12 cellular contexts compared by ENCODE assay signal in the genomic region with DNA sequence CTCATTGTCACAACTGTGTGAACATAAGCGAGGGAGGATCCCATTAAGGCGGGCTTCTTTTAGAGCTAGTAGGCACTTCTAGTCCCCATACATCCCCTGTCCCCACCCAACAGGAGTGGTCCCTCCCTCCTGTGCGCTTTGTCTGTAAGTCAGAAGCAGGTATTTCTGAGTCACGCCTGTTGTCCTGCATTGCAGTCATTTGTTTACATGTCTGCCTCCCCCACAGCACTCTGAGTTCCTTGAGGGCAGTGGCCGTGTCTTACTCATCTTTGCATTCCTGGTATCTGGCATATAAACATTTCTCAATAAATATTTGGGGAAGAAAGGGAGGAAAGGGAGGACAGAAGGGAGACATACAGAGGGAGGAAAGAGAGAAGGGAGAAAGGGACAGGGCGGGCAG. TPM values are rescaled to one million over a fixed set of nuclear protein-coding genes. Genes with fewer than 3 reads are reported as not detected.
A peak's percentile ranks its signal among the peaks of the same experiment; 100 is the strongest.
DNase-seq lines count a peak whose midpoint lies in the region; ATAC-seq, FAIRE-seq and TF ChIP-seq lines count a peak whose summit lies in the region.
"Had no signal": no experiment of that assay in that cellular context is flagged by ENCODE, and none has a peak within 500 bp of the region (broad histone marks: within the 10 kb centered on the region; RNA-seq: fewer than 3 reads in every experiment).

No MANE protein-coding gene starts in this region.

- peak; percentile 22 for DNase-seq in DMS53 (lab: John Stamatoyannopoulos, UW)
- DNase-seq in DMS53 treated with DMSO at 0.1 percent for 48 hours (lab: John Stamatoyannopoulos, UW; ENCODE audit: unreplicated experiment) = no peak
- peak; percentile 86 for DNase-seq in astrocyte (ENCODE audit: low read depth)
- peak; percentile 83 for DNase-seq in hepatocyte (ENCODE audit: low spot score)
- DNase-seq in ureter (ENCODE audit: low spot score) = peak; percentile 57
- no peak for DNase-seq in SIG-M5 (lab: John Stamatoyannopoulos, UW)
- no peak for DNase-seq in posterior cingulate gyrus
- DNase-seq: left ventricle myocardium superior; spleen; stimulated activated naive CD8-positive, alpha-beta T cell treated with anti-CD3 and anti-CD28 coated beads, Interleukin-15, amount 100 ng/mL, for 72 hours had no signal

- H3K27ac ChIP-seq in astrocyte (ENCODE audit: low read depth, low read length) (peak overlapping the region; percentile 58), hepatocyte (peak overlapping the region; percentile 89)

- no peak overlapping the region for H2AFZ ChIP-seq in astrocyte (ENCODE audit: low read depth, low read length)
- H2AFZ ChIP-seq in hepatocyte = no peak overlapping the region

- TF ChIP-seq CTCF in astrocyte (IDR thresholded peaks at IDR 0.05; ENCODE audit: insufficient read depth, low read depth, low read length) = no peak
- no peak for TF ChIP-seq CTCF in hepatocyte (IDR thresholded peaks at IDR 0.05; ENCODE audit: poor library complexity)

- H3K36me3 ChIP-seq in astrocyte (ENCODE audit: insufficient read depth, low read length) = no peaks in the 10 kb centered on the region
- no peaks in the 10 kb centered on the region for H3K36me3 ChIP-seq in hepatocyte (replicated peaks; ENCODE audit: insufficient read depth, low read depth)
- H3K36me3 ChIP-seq: spleen had no signal

- H3K79me2 ChIP-seq in astrocyte (ENCODE audit: insufficient read depth, low read length) = no peaks in the 10 kb centered on the region
- peaks cover 18% of the 10 kb centered on the region for H3K79me2 ChIP-seq in hepatocyte

- intact Hi-C loops in posterior cingulate gyrus (cut with DNase I) = no loop called here

- H3K9ac ChIP-seq in astrocyte (ENCODE audit: low read length) = no peak overlapping the region

- H3K27ac Mint-ChIP-seq in astrocyte (ENCODE audit: unreplicated experiment) = peak overlapping the region; percentile 90
- H3K27ac Mint-ChIP-seq: stimulated activated naive CD8-positive, alpha-beta T cell treated with anti-CD3 and anti-CD28 coated beads, Interleukin-15, amount 100 ng/mL, for 72 hours had no signal

- H3K4me3 Mint-ChIP-seq in astrocyte (ENCODE audit: unreplicated experiment) = no peak overlapping the region
- H3K4me3 Mint-ChIP-seq: stimulated activated naive CD8-positive, alpha-beta T cell treated with anti-CD3 and anti-CD28 coated beads, Interleukin-15, amount 100 ng/mL, for 72 hours had no signal

- H3K4me3 ChIP-seq in astrocyte (ENCODE audit: insufficient read depth, low read depth, low read length) (no peak overlapping the region), hepatocyte (no peak overlapping the region)
- H3K4me3 ChIP-seq: spleen had no signal

- H3K27me3 ChIP-seq in astrocyte (ENCODE audit: insufficient read depth, low read length) = no peaks in the 10 kb centered on the region
- H3K27me3 ChIP-seq in hepatocyte = no peaks in the 10 kb centered on the region

- H3K9me2 ChIP-seq in hepatocyte (replicated peaks; ENCODE audit: insufficient read depth) = no peaks in the 10 kb centered on the region

- peaks cover 8% of the 10 kb centered on the region for H3K27me3 Mint-ChIP-seq in astrocyte (ENCODE audit: low read depth, unreplicated experiment)

- H3K4me2 ChIP-seq in astrocyte (ENCODE audit: low read length) = peak overlapping the region; percentile 68
- peak overlapping the region; percentile 50 for H3K4me2 ChIP-seq in hepatocyte

- peaks cover 22% of the 10 kb centered on the region for H3K4me1 ChIP-seq in astrocyte (ENCODE audit: insufficient read depth, low read length)
- H3K4me1 ChIP-seq in hepatocyte (ENCODE audit: insufficient read depth) = peaks cover 51% of the 10 kb centered on the region

- H4K20me1 ChIP-seq in astrocyte (ENCODE audit: insufficient read depth, low read length) (no peaks in the 10 kb centered on the region), hepatocyte (ENCODE audit: insufficient read depth, poor library complexity, severe bottlenecking) (no peaks in the 10 kb centered on the region)

- H3K4me1 Mint-ChIP-seq in astrocyte (ENCODE audit: low read depth, unreplicated experiment) = peaks cover 50% of the 10 kb centered on the region

- no peaks in the 10 kb centered on the region for H3K9me3 ChIP-seq in astrocyte (ENCODE audit: insufficient read depth, low read depth, low read length)
- no peaks in the 10 kb centered on the region for H3K9me3 ChIP-seq in hepatocyte (ENCODE audit: low read depth)
- H3K9me3 ChIP-seq: spleen had no signal

- 68% methylated on average over 6 of the region's 6 CpGs for WGBS in hepatocyte (ENCODE audit: low lambda C conversion rate, missing lambda C conversion rate)

- no peaks in the 10 kb centered on the region for H3K9me3 Mint-ChIP-seq in astrocyte (ENCODE audit: unreplicated experiment)
- H3K9me3 Mint-ChIP-seq: stimulated activated naive CD8-positive, alpha-beta T cell treated with anti-CD3 and anti-CD28 coated beads, Interleukin-15, amount 100 ng/mL, for 72 hours had no signal

- FAIRE-seq in astrocyte (lab: Jason Lieb, UNC) = no peak
- FAIRE-seq: A204.1 had no signal

- no peak for ATAC-seq in GM19328 (IDR thresholded peaks at IDR 0.05; ENCODE audit: unreplicated experiment)
- ATAC-seq: stimulated activated naive CD8-positive, alpha-beta T cell treated with anti-CD3 and anti-CD28 coated beads, Interleukin-15, amount 100 ng/mL, for 72 hours had no signal

- H3K36me3 Mint-ChIP-seq in astrocyte (ENCODE audit: low read depth, unreplicated experiment) = no peaks in the 10 kb centered on the region

RNA-seq across cellular contexts. Expression of a gene that starts 40.3 kb away (rescaled TPM):
- total RNA-seq in astrocyte (1.5 and 2.7 TPM in 2 replicates), hepatocyte (14.3 and 31.5 TPM in 2 replicates), ureter (61.5 TPM)
- polyA plus RNA-seq in hepatocyte = 12.4 and 14.3 TPM in 2 replicates

Comparison
In these comparisons a context has a peak if more than half of its experiments do, and no peak if none do; other contexts are left out.
1. DNase-seq: peak in DMS53 (single experiment), astrocyte (single experiment), hepatocyte (single experiment) and ureter (single experiment); none in DMS53 treated with DMSO at 0.1 percent for 48 hours (single experiment), SIG-M5 (single experiment) and posterior cingulate gyrus (0 of 10).